In the genomic region with DNA sequence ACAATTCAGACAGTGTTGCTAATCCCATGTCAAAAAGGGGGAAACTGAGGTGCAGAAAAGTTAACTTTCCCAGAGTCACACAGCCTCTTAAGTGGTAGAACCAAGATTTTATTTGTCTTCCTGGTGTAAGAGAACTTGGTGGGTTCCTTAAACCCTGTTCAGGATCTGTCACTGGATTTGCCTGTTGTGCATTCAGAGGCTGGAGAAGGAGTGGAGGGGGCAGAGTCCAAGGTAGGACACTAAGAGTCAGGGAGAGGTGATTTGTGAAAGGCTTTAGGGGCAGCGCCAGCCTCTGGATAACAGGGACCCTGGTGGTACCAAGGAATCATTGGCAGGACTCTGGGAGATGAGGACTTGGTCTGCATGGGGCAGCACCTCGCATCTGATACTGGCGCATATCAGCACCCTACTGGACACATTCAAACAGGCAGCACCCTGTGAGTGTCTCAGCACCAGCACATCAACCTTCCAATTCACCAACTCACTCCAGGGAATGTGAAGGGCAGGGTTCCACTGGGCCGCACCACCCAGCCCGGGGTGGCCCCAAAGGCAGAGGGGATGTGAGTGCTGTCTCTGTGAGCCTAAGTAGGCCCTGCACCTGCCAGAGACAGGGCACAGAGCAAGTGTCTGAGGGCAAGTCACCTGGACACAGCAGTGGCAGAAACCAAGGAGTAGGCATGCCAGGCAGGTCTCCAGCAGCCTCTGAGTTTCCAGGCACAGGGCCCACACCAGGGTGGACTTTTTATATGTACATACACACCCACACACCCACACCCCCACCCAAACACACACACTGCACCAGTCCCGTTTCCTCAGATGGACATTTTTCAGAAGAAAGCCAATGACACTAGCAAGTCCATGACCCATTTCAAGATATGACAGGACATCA, we compare ENCODE assay signal across 24 cellular contexts.
DNase-seq lines count a peak whose midpoint lies in the region; ATAC-seq, FAIRE-seq and TF ChIP-seq lines count a peak whose summit lies in the region.
"Had no signal": no experiment of that assay in that cellular context is flagged by ENCODE, and none has a peak within 500 bp of the region (broad histone marks: within the 10 kb centered on the region; RNA-seq: fewer than 3 reads in every experiment).

No MANE protein-coding gene starts in this region.

- H3K9me3 Mint-ChIP-seq in activated T-helper 17 cell treated with anti-CD3 and anti-CD28 coated beads, Interleukin-2, amount 50 U/mL, for 72 hours = no peaks in the 10 kb centered on the region

- peak; percentile 23 for ATAC-seq in left ventricle myocardium superior
- ATAC-seq in activated T-helper 17 cell treated with anti-CD3 and anti-CD28 coated beads, Interleukin-2, amount 50 U/mL, for 72 hours (replicated peaks) = peak; percentile 6
- no peak for ATAC-seq in HG03139 (IDR thresholded peaks at IDR 0.05; ENCODE audit: unreplicated experiment)
- ATAC-seq: A549 had no signal

- H3K27me3 ChIP-seq in dorsolateral prefrontal cortex = no peaks in the 10 kb centered on the region
- H3K27me3 ChIP-seq: BE2C had no signal

- intact Hi-C loops in left ventricle myocardium superior (cut with micrococcal nuclease) (no loop called here), cardiac septum (cut with DNase I) (no loop called here), dorsolateral prefrontal cortex (cut with DNase I) (no loop called here)

- no peak overlapping the region for H3K4me3 Mint-ChIP-seq in activated T-helper 17 cell treated with anti-CD3 and anti-CD28 coated beads, Interleukin-2, amount 50 U/mL, for 72 hours

- H3K4me1 Mint-ChIP-seq in activated T-helper 17 cell treated with anti-CD3 and anti-CD28 coated beads, Interleukin-2, amount 50 U/mL, for 72 hours = peaks cover 23% of the 10 kb centered on the region

- CTCF ChIA-PET in HEK293T (lab: Yijun Ruan, JAX) = no interaction called here

- H3K36me3 Mint-ChIP-seq in activated T-helper 17 cell treated with anti-CD3 and anti-CD28 coated beads, Interleukin-2, amount 50 U/mL, for 72 hours (ENCODE audit: low read depth) = no peaks in the 10 kb centered on the region

- DNase-seq in left ventricle myocardium superior (no peak), cardiac septum (ENCODE audit: low spot score) (no peak), mesenteric fat pad (ENCODE audit: low spot score) (peak; percentile 77), urothelium cell line (ENCODE audit: low spot score) (no peak), dorsolateral prefrontal cortex (no peak), HEK293T (ENCODE audit: extremely low spot score) (no peak)
- DNase-seq: BE2C; EL; GF-D8; GOT3; HCEC 1CT; KBM-7; NCI-H1105; NCI-H2029 treated with DMSO at 0.1 percent for 48 hours; NCI-H226; NCI-H510A treated with DMSO at 0.1 percent for 48 hours; NCI-H748 treated with DMSO at 0.1 percent for 48 hours; NK-92 treated with Interleukin-12 subunit alpha and Interleukin-12 subunit beta, amount 100 ng/mL, for 24 hours; SHP77 treated with DMSO at 0.1 percent for 48 hours had no signal

- peak; percentile 35 for FAIRE-seq in urothelium cell line (lab: Jason Lieb, UNC)
- FAIRE-seq: A549, GM19239 had no signal

- POLR2A ChIA-PET in HEK293T (lab: Yijun Ruan, JAX) = no interaction called here

- H3K4me3 ChIP-seq in dorsolateral prefrontal cortex = no peak overlapping the region
- H3K4me3 ChIP-seq: A549 had no signal

- no peaks in the 10 kb centered on the region for H3K27me3 Mint-ChIP-seq in activated T-helper 17 cell treated with anti-CD3 and anti-CD28 coated beads, Interleukin-2, amount 50 U/mL, for 72 hours

- H3K27ac ChIP-seq in dorsolateral prefrontal cortex = no peak overlapping the region
- H3K27ac ChIP-seq: RWPE1 had no signal

- TF ChIP-seq CTCF in dorsolateral prefrontal cortex (IDR thresholded peaks at IDR 0.05 in 54 of 56, conservative IDR thresholded peaks at IDR 0.05 in 2 of 56; ENCODE audit: low read depth in 1 of 56, partially characterized antibody in 56 of 56) = no peak

- no peak overlapping the region for H3K27ac Mint-ChIP-seq in activated T-helper 17 cell treated with anti-CD3 and anti-CD28 coated beads, Interleukin-2, amount 50 U/mL, for 72 hours

TF ChIP-seq in HEK293T, 16 proteins besides CTCF, POLR2A, EP300 and RAD21:
- TF ChIP-seq ARNT (IDR thresholded peaks at IDR 0.05) = no peak
- TF ChIP-seq FOXM1 (IDR thresholded peaks at IDR 0.05; ENCODE audit: borderline replicate concordance) = no peak
- no peak for TF ChIP-seq ELF4 (IDR thresholded peaks at IDR 0.05)
- no peak for TF ChIP-seq CTBP1 (IDR thresholded peaks at IDR 0.05; ENCODE audit: borderline replicate concordance)
TF ChIP-seq in HEK293T: peak in this region for 0.
